ENCODE assay signal across 1 cellular context in genomic region chr22:19131685-19132015, GRCh38.
TF ChIP-seq lines count a peak whose summit lies in the region.

No MANE protein-coding gene starts in this region.

TF ChIP-seq in H1, 55 proteins besides CTCF, POLR2A, EP300 and RAD21:
- TF ChIP-seq HDAC2 (IDR thresholded peaks at IDR 0.05; ENCODE audit: borderline replicate concordance in 1 of 2, low read depth in 2 of 2, low read length in 2 of 2), result no peak
- no peak for TF ChIP-seq SUZ12 (IDR thresholded peaks at IDR 0.05; ENCODE audit: low read length)
- no peak for TF ChIP-seq EGR1 (IDR thresholded peaks at IDR 0.05; ENCODE audit: borderline replicate concordance, low read depth, low read length)
- TF ChIP-seq, protein P1, sequence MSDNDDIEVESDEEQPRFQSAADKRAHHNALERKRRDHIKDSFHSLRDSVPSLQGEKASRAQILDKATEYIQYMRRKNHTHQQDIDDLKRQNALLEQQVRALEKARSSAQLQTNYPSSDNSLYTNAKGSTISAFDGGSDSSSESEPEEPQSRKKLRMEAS (IDR thresholded peaks at IDR 0.05), result no peak
- TF ChIP-seq RXRA (IDR thresholded peaks at IDR 0.05; ENCODE audit: insufficient read depth, low read depth, low read length), result no peak
- no peak for TF ChIP-seq BRCA1 (IDR thresholded peaks at IDR 0.05; ENCODE audit: low read depth, low read length)
- TF ChIP-seq SRF (IDR thresholded peaks at IDR 0.05; ENCODE audit: low read depth, low read length), result no peak
- no peak for TF ChIP-seq ZNF274 (IDR thresholded peaks at IDR 0.05; ENCODE audit: borderline replicate concordance, extremely low read depth, low read length)
- no peak for TF ChIP-seq HDAC6 (IDR thresholded peaks at IDR 0.05; ENCODE audit: low read depth, low read length)
- no peak for TF ChIP-seq TBP (IDR thresholded peaks at IDR 0.05; ENCODE audit: low read depth, low read length)
- no peak for TF ChIP-seq RFX5 (IDR thresholded peaks at IDR 0.05; ENCODE audit: borderline replicate concordance, low read depth, low read length)
- TF ChIP-seq, protein P2, sequence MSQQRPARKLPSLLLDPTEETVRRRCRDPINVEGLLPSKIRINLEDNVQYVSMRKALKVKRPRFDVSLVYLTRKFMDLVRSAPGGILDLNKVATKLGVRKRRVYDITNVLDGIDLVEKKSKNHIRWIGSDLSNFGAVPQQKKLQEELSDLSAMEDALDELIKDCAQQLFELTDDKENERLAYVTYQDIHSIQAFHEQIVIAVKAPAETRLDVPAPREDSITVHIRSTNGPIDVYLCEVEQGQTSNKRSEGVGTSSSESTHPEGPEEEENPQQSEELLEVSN (IDR thresholded peaks at IDR 0.05), result no peak
- TF ChIP-seq BACH1 (IDR thresholded peaks at IDR 0.05; ENCODE audit: low read length), result no peak
- no peak for TF ChIP-seq MAFK (IDR thresholded peaks at IDR 0.05; ENCODE audit: low read depth, low read length)
- no peak for TF ChIP-seq SIRT6 (IDR thresholded peaks at IDR 0.05; ENCODE audit: low read length)
- no peak for TF ChIP-seq NANOG (IDR thresholded peaks at IDR 0.05; ENCODE audit: insufficient read depth, low read depth, low read length, poor library complexity, severe bottlenecking)
- no peak for TF ChIP-seq TEAD4 (IDR thresholded peaks at IDR 0.05; ENCODE audit: low read depth, low read length)
- TF ChIP-seq CHD1 (IDR thresholded peaks at IDR 0.05; ENCODE audit: low read depth, low read length), result no peak
- TF ChIP-seq SIN3A (conservative IDR thresholded peaks at IDR 0.05 in 1 of 2, IDR thresholded peaks at IDR 0.05 in 1 of 2; ENCODE audit: low read depth in 1 of 2, low read length in 2 of 2), result no peak
